Comparison of ENCODE assay signal across 12 cellular contexts in genomic region chr9:90966475-90967150, GRCh38.
A peak's percentile ranks its signal among the peaks of the same experiment; 100 is the strongest.
DNase-seq lines count a peak whose midpoint lies in the region; ATAC-seq and TF ChIP-seq lines count a peak whose summit lies in the region.
"Had no signal": no experiment of that assay in that cellular context is flagged by ENCODE, and none has a peak within 500 bp of the region (broad histone marks: within the 10 kb centered on the region; RNA-seq: fewer than 3 reads in every experiment).

No MANE protein-coding gene starts in this region.

- peaks cover 4 to 9% (median 6%) of the 10 kb centered on the region in 7 donors for H3K9me3 Mint-ChIP-seq in CD14-positive monocyte

- H3K4me1 Mint-ChIP-seq in CD14-positive monocyte = peaks cover 4% of the 10 kb centered on the region

- DNase-seq in EH (ENCODE audit: low read depth) = peak; percentile 64
- DNase-seq in RPMI7951 (ENCODE audit: low read depth) = peak; percentile 57
- DNase-seq in fibroblast of mammary gland (ENCODE audit: low read depth) = peak; percentile 44
- DNase-seq in stimulated activated CD4-positive, alpha-beta T cell treated with anti-CD3 and anti-CD28 coated beads, Interleukin-4, amount 100 ng/mL, for 1 hour = peak; percentile 37
- no peak for DNase-seq in CD14-positive monocyte (ENCODE audit: low spot score)
- no peak for DNase-seq in NCI-H1048 (lab: John Stamatoyannopoulos, UW)
- DNase-seq in GDM1 (lab: John Stamatoyannopoulos, UW) = no peak
- DNase-seq: cerebellar nuclear complex, heart right ventricle, NCI-H510A, SIG-M5 had no signal

- H3K27me3 Mint-ChIP-seq in CD14-positive monocyte (ENCODE audit: low read depth in 3 of 3) = peaks cover 6 to 10% (median 7%) of the 10 kb centered on the region in 3 donors

- H3K4me3 Mint-ChIP-seq in CD14-positive monocyte = no peak overlapping the region

- ATAC-seq in HG02678 (IDR thresholded peaks at IDR 0.05; ENCODE audit: unreplicated experiment) = no peak
- ATAC-seq: heart right ventricle had no signal

- H3K36me3 Mint-ChIP-seq in CD14-positive monocyte = no peaks in the 10 kb centered on the region

- intact Hi-C loops in CD14-positive monocyte (cut with micrococcal nuclease) = no loop called here

- TF ChIP-seq CTCF in fibroblast of mammary gland (conservative IDR thresholded peaks at IDR 0.05; ENCODE audit: control insufficient read depth, insufficient read depth, low read depth, low read length) = no peak
- TF ChIP-seq CTCF in CD14-positive monocyte (IDR thresholded peaks at IDR 0.05) = no peak

- H3K27ac Mint-ChIP-seq in CD14-positive monocyte = no peak overlapping the region

- no peak overlapping the region for H3K4me3 ChIP-seq in fibroblast of mammary gland (ENCODE audit: control insufficient read depth, low read depth, low read length)
- H3K4me3 ChIP-seq: heart right ventricle had no signal

Comparison
In these comparisons a context has a peak if more than half of its experiments do, and no peak if none do; other contexts are left out.
1. DNase-seq: peak in EH (single experiment), RPMI7951 (single experiment), fibroblast of mammary gland (single experiment) and stimulated activated CD4-positive, alpha-beta T cell treated with anti-CD3 and anti-CD28 coated beads, Interleukin-4, amount 100 ng/mL, for 1 hour (single experiment); none in CD14-positive monocyte (single experiment), NCI-H1048 (single experiment) and GDM1 (single experiment).